ENCODE assay signal across 8 cellular contexts in the genomic region with DNA sequence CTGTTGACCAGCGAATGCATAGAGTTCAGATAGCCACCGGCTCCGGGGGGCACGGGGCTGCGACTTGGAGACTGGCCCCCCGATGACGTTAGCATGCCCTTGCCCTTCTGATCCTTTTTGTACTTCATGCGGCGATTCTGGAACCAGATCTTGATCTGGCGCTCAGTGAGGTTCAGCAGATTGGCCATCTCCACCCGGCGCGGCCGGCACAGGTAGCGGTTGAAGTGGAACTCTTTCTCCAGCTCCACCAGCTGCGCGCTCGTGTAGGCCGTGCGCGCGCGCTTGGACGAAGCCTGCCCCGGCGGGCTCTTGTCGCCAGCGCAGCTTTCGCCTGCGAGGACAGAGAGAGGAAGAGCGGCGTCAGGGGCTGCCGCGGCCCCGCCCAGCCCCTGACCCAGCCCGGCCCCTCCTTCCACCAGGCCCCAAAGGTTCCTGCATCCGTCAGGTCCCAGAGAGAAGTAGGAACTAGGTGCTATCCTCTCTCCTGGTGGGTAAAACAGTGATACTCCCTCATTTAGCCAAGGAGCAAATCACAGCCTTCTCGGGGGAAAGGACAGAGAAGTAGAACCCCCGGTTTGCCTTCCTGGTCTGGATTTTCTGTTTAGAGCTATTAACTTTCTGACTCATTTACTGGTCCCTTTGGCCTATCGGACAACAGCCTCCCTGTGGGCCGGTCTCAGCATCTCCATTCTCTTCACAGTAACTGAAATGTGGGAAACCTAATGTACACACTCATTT. TPM values are rescaled to one million over a fixed set of nuclear protein-coding genes. Genes with fewer than 3 reads are reported as not detected.
A peak's percentile ranks its signal among the peaks of the same experiment; 100 is the strongest.
DNase-seq lines count a peak whose midpoint lies in the region; ATAC-seq, FAIRE-seq and TF ChIP-seq lines count a peak whose summit lies in the region.

No MANE protein-coding gene starts in this region.

- H3K79me2 ChIP-seq in astrocyte (ENCODE audit: insufficient read depth, low read length), result peaks cover 46% of the 10 kb centered on the region

- H3K4me3 Mint-ChIP-seq in astrocyte (ENCODE audit: unreplicated experiment), result no peak overlapping the region
- H3K4me3 Mint-ChIP-seq in nephron, result peak overlapping the region; percentile 83 to 96 (median 86)
- no peak overlapping the region for H3K4me3 Mint-ChIP-seq in natural killer cell

- H3K27me3 Mint-ChIP-seq in astrocyte (ENCODE audit: low read depth, unreplicated experiment) (peaks cover 88% of the 10 kb centered on the region), nephron (ENCODE audit: low read depth) (peaks cover 18% of the 10 kb centered on the region), natural killer cell (ENCODE audit: low read depth in 2 of 2) (peaks cover 21% of the 10 kb centered on the region in 2 donors)

- H3K36me3 ChIP-seq in astrocyte (ENCODE audit: insufficient read depth, low read length) (no peaks in the 10 kb centered on the region), left ventricle myocardium inferior (no peaks in the 10 kb centered on the region), urinary bladder (ENCODE audit: insufficient read depth) (no peaks in the 10 kb centered on the region)

- FAIRE-seq in astrocyte (lab: Jason Lieb, UNC) (no peak), frontal cortex (lab: Jason Lieb, UNC) (no peak)

- H3K9me3 Mint-ChIP-seq in astrocyte (ENCODE audit: unreplicated experiment) (peaks cover 28% of the 10 kb centered on the region), nephron (no peaks in the 10 kb centered on the region), natural killer cell (no peaks in the 10 kb centered on the region)

- ATAC-seq in HG02981 (IDR thresholded peaks at IDR 0.05; ENCODE audit: unreplicated experiment) (no peak), GM18498 (IDR thresholded peaks at IDR 0.05; ENCODE audit: unreplicated experiment) (no peak), natural killer cell (no peak)

- TF ChIP-seq CTCF in astrocyte (IDR thresholded peaks at IDR 0.05; ENCODE audit: insufficient read depth, low read depth, low read length), result no peak
- TF ChIP-seq CTCF in left ventricle myocardium inferior (IDR thresholded peaks at IDR 0.05; ENCODE audit: borderline replicate concordance), result peak; percentile 11
- TF ChIP-seq CTCF in nephron (IDR thresholded peaks at IDR 0.05; ENCODE audit: unreplicated experiment in 3 of 3), result no peak
- no peak for TF ChIP-seq CTCF in natural killer cell (IDR thresholded peaks at IDR 0.05)

- H2AFZ ChIP-seq in astrocyte (ENCODE audit: low read depth, low read length), result no peak overlapping the region

- intact Hi-C loops in left ventricle myocardium inferior (cut with micrococcal nuclease), result no loop called here
- intact Hi-C loops in natural killer cell (cut with micrococcal nuclease), result no loop called here

- H3K27ac Mint-ChIP-seq in astrocyte (ENCODE audit: unreplicated experiment), result no peak overlapping the region
- H3K27ac Mint-ChIP-seq in nephron, result peak overlapping the region; percentile 99 to 100 (median 100)
- H3K27ac Mint-ChIP-seq in natural killer cell, result no peak overlapping the region

- H3K4me1 Mint-ChIP-seq in astrocyte (ENCODE audit: low read depth, unreplicated experiment), result no peaks in the 10 kb centered on the region
- H3K4me1 Mint-ChIP-seq in nephron, result peaks cover 78% of the 10 kb centered on the region
- H3K4me1 Mint-ChIP-seq in natural killer cell, result no peaks in the 10 kb centered on the region

- no peaks in the 10 kb centered on the region for H4K20me1 ChIP-seq in astrocyte (ENCODE audit: insufficient read depth, low read length)

- DNase-seq in astrocyte (ENCODE audit: low read depth), result peak; percentile 84
- DNase-seq in left ventricle myocardium inferior, result no peak
- no peak for DNase-seq in frontal cortex (ENCODE audit: low spot score in 2 of 2)
- no peak for DNase-seq in natural killer cell

- H3K27me3 ChIP-seq in astrocyte (ENCODE audit: insufficient read depth, low read length), result peaks cover 61% of the 10 kb centered on the region
- H3K27me3 ChIP-seq in left ventricle myocardium inferior (ENCODE audit: low read depth), result peaks cover 100% of the 10 kb centered on the region

- peaks cover 3% of the 10 kb centered on the region for H3K36me3 Mint-ChIP-seq in astrocyte (ENCODE audit: low read depth, unreplicated experiment)
- peaks cover 43% of the 10 kb centered on the region for H3K36me3 Mint-ChIP-seq in nephron (ENCODE audit: low read depth)
- H3K36me3 Mint-ChIP-seq in natural killer cell, result peaks cover 6% of the 10 kb centered on the region

- 67% methylated on average over 41 of the region's 41 CpGs for WGBS in urinary bladder

- H3K9me3 ChIP-seq in astrocyte (ENCODE audit: insufficient read depth, low read depth, low read length), result no peaks in the 10 kb centered on the region
- H3K9me3 ChIP-seq in left ventricle myocardium inferior (replicated peaks), result no peaks in the 10 kb centered on the region

- H3K27ac ChIP-seq in astrocyte (ENCODE audit: low read depth, low read length) (peak overlapping the region; percentile 70), left ventricle myocardium inferior (replicated peaks) (peak overlapping the region; percentile 73), urinary bladder (ENCODE audit: low read depth) (peak overlapping the region; percentile 85)

- no peak overlapping the region for H3K4me3 ChIP-seq in astrocyte (ENCODE audit: insufficient read depth, low read depth, low read length)
- peak overlapping the region; percentile 50 for H3K4me3 ChIP-seq in left ventricle myocardium inferior
- H3K4me3 ChIP-seq in urinary bladder (ENCODE audit: low read depth, low read length), result peak overlapping the region; percentile 1

- H3K4me1 ChIP-seq in astrocyte (ENCODE audit: insufficient read depth, low read length) (peaks cover 36% of the 10 kb centered on the region), left ventricle myocardium inferior (peaks cover 21% of the 10 kb centered on the region), urinary bladder (ENCODE audit: insufficient read depth) (peaks cover 2% of the 10 kb centered on the region)

- peak overlapping the region; percentile 68 for H3K9ac ChIP-seq in astrocyte (ENCODE audit: low read length)

- peak overlapping the region; percentile 91 for H3K4me2 ChIP-seq in astrocyte (ENCODE audit: low read length)

RNA-seq across cellular contexts. Expression of a gene that starts 6.1 kb away (rescaled TPM):
- total RNA-seq in astrocyte (not detected in 2 replicates), left ventricle myocardium inferior (not detected), urinary bladder (1.4 TPM), frontal cortex (not detected), natural killer cell (not detected)
- 1.3 TPM for polyA plus RNA-seq in urinary bladder

RNA-seq across cellular contexts. Expression of a gene that starts 12.8 kb away (rescaled TPM):
- total RNA-seq in astrocyte (0.23 TPM in 1 of 2 replicates, not detected in the other), left ventricle myocardium inferior (not detected), urinary bladder (2.0 TPM), frontal cortex (not detected), natural killer cell (1 to 10 TPM in 2 of 3 donors, under 1 TPM in 1; 0.64 to 1.3 (median 1.1) TPM)
- polyA plus RNA-seq in urinary bladder, result 1.6 TPM

RNA-seq across cellular contexts. Expression of a gene that starts 22.0 kb away (rescaled TPM):
- not detected in 2 replicates for total RNA-seq in astrocyte
- total RNA-seq in left ventricle myocardium inferior, result not detected
- total RNA-seq in urinary bladder, result 1.0 TPM
- polyA plus RNA-seq in urinary bladder, result 6.0 TPM
- not detected for total RNA-seq in frontal cortex
- total RNA-seq in natural killer cell, result 1 to 10 TPM in 1 of 3 donors, under 1 TPM in 2; 0.52 to 2.1 (median 0.63) TPM

RNA-seq across cellular contexts. Expression of a gene that starts 34.9 kb away (rescaled TPM):
- total RNA-seq in astrocyte (not detected in 2 replicates), left ventricle myocardium inferior (not detected), urinary bladder (12.5 TPM), frontal cortex (not detected), natural killer cell (10 to 100 TPM in 1 of 3 donors, under 1 TPM in 2; 0.29 to 13.0 (median 0.52) TPM)
- polyA plus RNA-seq in urinary bladder, result 9.9 TPM

RNA-seq across cellular contexts. Expression of a gene that starts 39.0 kb away (rescaled TPM):
- total RNA-seq in astrocyte (not detected in 2 replicates), left ventricle myocardium inferior (not detected), urinary bladder (8.4 TPM), frontal cortex (not detected), natural killer cell (under 1 TPM; 0.28 to 0.65 (median 0.43) TPM)
- 4.4 TPM for polyA plus RNA-seq in urinary bladder

Comparison
In these comparisons a context has a peak if more than half of its experiments do, and no peak if none do; other contexts are left out.
1. H3K27ac Mint-ChIP-seq: peak in nephron (3 of 3); none in astrocyte (single experiment) and natural killer cell (0 of 2).
2. H3K4me3 Mint-ChIP-seq: peak in nephron (3 of 3); none in astrocyte (single experiment) and natural killer cell (single experiment).
3. Peak in every context shown above with its lines, with median percentiles within 50 percentile points of each other: H3K27ac ChIP-seq.